ENCODE assay signal across 8 cellular contexts in the genomic region with DNA sequence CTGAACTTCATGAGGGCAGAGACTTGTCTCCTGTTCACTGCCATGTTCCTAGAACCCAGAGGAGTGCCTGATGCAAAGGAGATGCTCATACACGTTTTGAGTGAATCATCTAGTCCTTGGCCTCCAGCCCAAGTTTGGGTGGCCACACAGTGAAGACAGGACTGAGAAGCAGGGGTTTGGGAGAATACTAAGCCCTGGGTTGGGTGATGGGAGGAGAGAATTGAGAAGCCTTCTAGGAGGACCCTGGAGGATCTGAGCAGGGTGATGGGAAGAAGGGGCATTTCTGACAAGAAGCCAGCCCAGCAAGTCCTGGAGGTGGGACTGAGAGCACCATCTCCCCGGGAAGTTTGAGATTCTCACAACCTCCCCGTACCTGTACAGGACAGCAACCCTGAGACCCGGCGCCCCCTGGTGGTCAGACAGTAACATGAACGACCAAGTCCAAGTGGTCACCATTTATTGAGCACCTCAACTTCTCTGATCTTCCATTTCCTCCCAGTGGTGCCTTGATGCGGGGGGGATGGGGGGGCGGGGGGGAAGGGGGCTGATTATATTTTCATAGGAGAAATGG. TPM values are rescaled to one million over a fixed set of nuclear protein-coding genes. Genes with fewer than 3 reads are reported as not detected.
DNase-seq lines count a peak whose midpoint lies in the region; ATAC-seq and TF ChIP-seq lines count a peak whose summit lies in the region.

No MANE protein-coding gene starts in this region.

- peaks cover 5% of the 10 kb centered on the region; the same call in 1 of the 3 replicates for H3K36me3 Mint-ChIP-seq in GM23338 (ENCODE audit: low read depth)
- H3K36me3 Mint-ChIP-seq in activated T-cell treated with anti-CD3 and anti-CD28 coated beads, Interleukin-2, amount 50 U/mL, for 4 hours (ENCODE audit: insufficient read depth), result peaks cover 17% of the 10 kb centered on the region

- no peak overlapping the region for H4K91ac ChIP-seq in neuronal stem cell (ENCODE audit: low read depth, low read length, poor library complexity)

- no peak for TF ChIP-seq POLR2A in testis (IDR thresholded peaks at IDR 0.05)

- no CpG with 5 or more reads among the region's 8 CpGs for WGBS in neuronal stem cell (ENCODE audit: extremely low coverage in 2 of 2, insufficient read length in 2 of 2, insufficient replicate concordance in 1 of 2), 2 donors
- 8 to 17% methylated on average over 6 to 8 of the region's 8 CpGs for WGBS in testis, 2 donors

- H3K4me3 ChIP-seq in AG10803 (ENCODE audit: low read length) (no peak overlapping the region), GM23338 (no peak overlapping the region), OCI-LY3 (ENCODE audit: low read length) (no peak overlapping the region), fibroblast of lung (replicated peaks in 1 of 4; ENCODE audit: control extremely low read depth in 1 of 4, insufficient read depth in 1 of 4, low read depth in 3 of 4, low read length in 4 of 4) (no peak overlapping the region), neuronal stem cell (ENCODE audit: low read length in 2 of 2) (no peak overlapping the region), testis (no peak overlapping the region)

- intact Hi-C loops in testis (cut with DNase I; ENCODE audit: low total_unique reads), result no loop called here

- H3K36me3 ChIP-seq in GM23338 (ENCODE audit: insufficient read depth) (no peaks in the 10 kb centered on the region), OCI-LY3 (replicated peaks; ENCODE audit: low read depth, low read length) (peaks cover 12% of the 10 kb centered on the region), fibroblast of lung (ENCODE audit: control insufficient read depth, insufficient read depth, low read length) (no peaks in the 10 kb centered on the region), neuronal stem cell (replicated peaks in 1 of 2; ENCODE audit: control insufficient read depth in 2 of 2, insufficient read depth in 2 of 2, low read length in 2 of 2) (peaks cover 2 to 29% of the 10 kb centered on the region in 2 donors), testis (ENCODE audit: low read depth, missing control alignments) (no peaks in the 10 kb centered on the region)

- no peak overlapping the region for H3K27ac Mint-ChIP-seq in GM23338

- H3K9me2 ChIP-seq in GM23338 (ENCODE audit: insufficient read depth), result no peaks in the 10 kb centered on the region

- H3K27ac ChIP-seq in GM23338 (ENCODE audit: low read depth) (0 out of 2 replicates have a peak overlapping the region, but pooled peaks have one; percentile 26), OCI-LY3 (ENCODE audit: low read length) (no peak overlapping the region), fibroblast of lung (ENCODE audit: insufficient read depth, low read length) (no peak overlapping the region), neuronal stem cell (replicated peaks; ENCODE audit: low read length) (no peak overlapping the region), testis (no peak overlapping the region)

- no peak overlapping the region for H3K23ac ChIP-seq in neuronal stem cell (ENCODE audit: low read depth, low read length, poor library complexity)

- no peak overlapping the region for H3K14ac ChIP-seq in neuronal stem cell (ENCODE audit: low read length)

- no peaks in the 10 kb centered on the region for H3K79me1 ChIP-seq in neuronal stem cell (ENCODE audit: low read depth, low read length)

- H3K4me2 ChIP-seq in GM23338 (no peak overlapping the region), OCI-LY3 (ENCODE audit: low read length) (no peak overlapping the region), fibroblast of lung (ENCODE audit: extremely low read depth, insufficient read depth, low read length) (no peak overlapping the region), neuronal stem cell (ENCODE audit: insufficient read depth, low read length, poor library complexity, severe bottlenecking) (no peak overlapping the region)

- H2BK120ac ChIP-seq in neuronal stem cell (ENCODE audit: low read depth, low read length), result no peak overlapping the region

- ATAC-seq in GM23338, result peak; percentile 65
- ATAC-seq in activated T-cell treated with anti-CD3 and anti-CD28 coated beads, Interleukin-2, amount 50 U/mL, for 4 hours, result peak; percentile 47 to 55
- no peak for ATAC-seq in GM18520 (IDR thresholded peaks at IDR 0.05; ENCODE audit: unreplicated experiment)

- H3K27me3 Mint-ChIP-seq in GM23338 (ENCODE audit: insufficient read depth, low read depth, poor library complexity), result peaks cover 13% of the 10 kb centered on the region
- H3K27me3 Mint-ChIP-seq in activated T-cell treated with anti-CD3 and anti-CD28 coated beads, Interleukin-2, amount 50 U/mL, for 4 hours (ENCODE audit: low read depth), result no peaks in the 10 kb centered on the region

- H2BK12ac ChIP-seq in neuronal stem cell (ENCODE audit: low read length), result no peak overlapping the region

- no peaks in the 10 kb centered on the region for H4K20me1 ChIP-seq in GM23338 (replicated peaks; ENCODE audit: insufficient read depth)
- H4K20me1 ChIP-seq in OCI-LY3 (ENCODE audit: insufficient read depth, low read length), result peaks cover 17% of the 10 kb centered on the region
- H4K20me1 ChIP-seq in fibroblast of lung (ENCODE audit: control insufficient read depth, extremely low read depth, insufficient read depth, low read length), result no peaks in the 10 kb centered on the region

- H2BK5ac ChIP-seq in neuronal stem cell (ENCODE audit: low read length), result no peak overlapping the region

- H3K4me1 ChIP-seq in GM23338 (ENCODE audit: insufficient read depth) (peaks cover 12% of the 10 kb centered on the region), OCI-LY3 (ENCODE audit: low read length) (no peaks in the 10 kb centered on the region), fibroblast of lung (ENCODE audit: control insufficient read depth, extremely low read depth, insufficient read depth, low read length) (no peaks in the 10 kb centered on the region), neuronal stem cell (ENCODE audit: control insufficient read depth in 2 of 2, insufficient read depth in 1 of 2, low read depth in 1 of 2, low read length in 2 of 2) (no peaks in the 10 kb centered on the region), testis (peaks cover 28% of the 10 kb centered on the region)

- H3K79me2 ChIP-seq in GM23338 (replicated peaks; ENCODE audit: insufficient read depth) (no peaks in the 10 kb centered on the region), OCI-LY3 (ENCODE audit: low read length) (0 out of 2 replicates have a peak, but pooled peaks cover 2% of the 10 kb centered on the region), fibroblast of lung (ENCODE audit: control insufficient read depth, insufficient read depth, low read length) (no peaks in the 10 kb centered on the region)

- no peak overlapping the region for H3K4ac ChIP-seq in neuronal stem cell (ENCODE audit: low read length)

- no peak overlapping the region for H3K18ac ChIP-seq in neuronal stem cell (ENCODE audit: low read length)

- no peak overlapping the region for H2AK5ac ChIP-seq in neuronal stem cell (ENCODE audit: low read depth, low read length)

- H3K9me3 ChIP-seq in OCI-LY3 (ENCODE audit: insufficient read depth, low read length) (no peaks in the 10 kb centered on the region), fibroblast of lung (ENCODE audit: control insufficient read depth, insufficient read depth, low read depth, low read length) (no peaks in the 10 kb centered on the region), neuronal stem cell (replicated peaks in 1 of 2; ENCODE audit: control insufficient read depth in 2 of 2, insufficient read depth in 1 of 2, low read depth in 1 of 2, low read length in 2 of 2) (no peaks in the 10 kb centered on the region), testis (no peaks in the 10 kb centered on the region)

- H2AFZ ChIP-seq in GM23338, result no peak overlapping the region
- no peak overlapping the region for H2AFZ ChIP-seq in OCI-LY3 (ENCODE audit: low read depth, low read length)
- H2AFZ ChIP-seq in fibroblast of lung (ENCODE audit: low read length), result no peak overlapping the region
- no peak overlapping the region for H2AFZ ChIP-seq in neuronal stem cell (ENCODE audit: low read length)

- TF ChIP-seq CTCF in AG10803 (conservative IDR thresholded peaks at IDR 0.05; ENCODE audit: low read length) (peak; percentile 65), GM23338 (conservative IDR thresholded peaks at IDR 0.05; ENCODE audit: low read depth in 2 of 2) (peak; percentile 64 to 85), OCI-LY3 (IDR thresholded peaks at IDR 0.05; ENCODE audit: low read depth, low read length) (peak; percentile 68), fibroblast of lung (conservative IDR thresholded peaks at IDR 0.05 in 1 of 2, IDR thresholded peaks at IDR 0.05 in 1 of 2; ENCODE audit: low read depth in 1 of 2, low read length in 2 of 2) (peak; percentile 41 to 65), testis (IDR thresholded peaks at IDR 0.05) (peak in 2 of 3 experiments; percentile 73 to 76)

- no peaks in the 10 kb centered on the region; the same call in 1 of the 2 replicates for H3K27me3 ChIP-seq in GM23338 (ENCODE audit: insufficient read depth)
- no peaks in the 10 kb centered on the region for H3K27me3 ChIP-seq in OCI-LY3 (ENCODE audit: low read depth, low read length)
- H3K27me3 ChIP-seq in fibroblast of lung (ENCODE audit: control insufficient read depth, insufficient read depth, low read length), result no peaks in the 10 kb centered on the region
- peaks cover 0 to under 1% (median 0%) of the 10 kb centered on the region in 3 experiments for H3K27me3 ChIP-seq in neuronal stem cell (ENCODE audit: control insufficient read depth in 3 of 3, insufficient read depth in 3 of 3, low read depth in 1 of 3, low read length in 3 of 3)
- no peaks in the 10 kb centered on the region for H3K27me3 ChIP-seq in testis

- H3F3A ChIP-seq in GM23338 (replicated peaks; ENCODE audit: low read depth), result peaks cover 5% of the 10 kb centered on the region; the same call in 1 of the 2 replicates

- H3K9me3 Mint-ChIP-seq in GM23338, result peaks cover 4% of the 10 kb centered on the region; the same call in 1 of the 3 replicates
- no peaks in the 10 kb centered on the region for H3K9me3 Mint-ChIP-seq in activated T-cell treated with anti-CD3 and anti-CD28 coated beads, Interleukin-2, amount 50 U/mL, for 4 hours

- no peak overlapping the region for H2BK15ac ChIP-seq in neuronal stem cell (ENCODE audit: low read length)

- H3K4me1 Mint-ChIP-seq in GM23338, result peaks cover 19% of the 10 kb centered on the region
- peaks cover 18% of the 10 kb centered on the region for H3K4me1 Mint-ChIP-seq in activated T-cell treated with anti-CD3 and anti-CD28 coated beads, Interleukin-2, amount 50 U/mL, for 4 hours (ENCODE audit: low read depth)

- DNase-seq in AG10803 (ENCODE audit: low read depth) (peak; percentile 50), GM23338 (ENCODE audit: low spot score) (peak; percentile 83), fibroblast of lung (ENCODE audit: low read depth in 2 of 2) (peak; percentile 38 to 51), neuronal stem cell (ENCODE audit: low spot score) (peak; percentile 42), testis (peak; percentile 84)
- peak; percentile 70 for DNase-seq in activated T-cell treated with anti-CD3 and anti-CD28 coated beads, Interleukin-2, amount 50 U/mL, for 4 hours

- no peak overlapping the region; the same call in 2 of the 3 replicates for H3K4me3 Mint-ChIP-seq in GM23338
- no peak overlapping the region for H3K4me3 Mint-ChIP-seq in activated T-cell treated with anti-CD3 and anti-CD28 coated beads, Interleukin-2, amount 50 U/mL, for 4 hours

- no peak overlapping the region for H4K8ac ChIP-seq in neuronal stem cell (ENCODE audit: low read depth, low read length)

- H3K9ac ChIP-seq in OCI-LY3 (ENCODE audit: low read length) (no peak overlapping the region), fibroblast of lung (ENCODE audit: insufficient read depth, low read length) (no peak overlapping the region), neuronal stem cell (ENCODE audit: low read depth, low read length, poor library complexity) (no peak overlapping the region)

RNA-seq across cellular contexts. Expression of gene CTU1, which starts 11.0 kb away (rescaled TPM):
- total RNA-seq in GM23338 (2014; rRNA removed; shearing (Covaris generic)), result 15.6 and 18.8 TPM in 2 replicates
- polyA plus RNA-seq in GM23338 (2016; fragmentation: Nextera tagmentation; extraction: Ambion mirVana) (3.7 and 11.0 TPM in 2 replicates), fibroblast of lung (0.98 and 1.2 TPM in 2 replicates), testis (ENCODE audit: insufficient read depth, low read depth, low replicate concordance) (2.0 TPM)
- 10 to 100 TPM; 24.1 to 29.3 (median 27.7) TPM for total RNA-seq in activated T-cell treated with anti-CD3 and anti-CD28 coated beads, Interleukin-2, amount 50 U/mL, for 4 hours
- total RNA-seq in fibroblast of lung (6.9 and 8.1 TPM in 2 replicates), testis (10 to 100 TPM; 17.6 to 23.5 TPM)
- 2.1 and 4.0 TPM in 2 replicates for polyA plus RNA-seq in fibroblast of lung (2012)
- polyA minus RNA-seq in fibroblast of lung (ENCODE audit: low replicate concordance), result 0.67 and 1.1 TPM in 2 replicates
- polyA plus RNA-seq in neuronal stem cell (2013, experiment 1 of 2), result 2.5 TPM
- 2.5 TPM for polyA plus RNA-seq in neuronal stem cell (2013, experiment 2 of 2)

RNA-seq across cellular contexts. Expression of gene KLK14, which starts 14.6 kb away (rescaled TPM):
- total RNA-seq in GM23338 (2014; rRNA removed; shearing (Covaris generic)), result not detected in 2 replicates
- polyA plus RNA-seq in GM23338 (2016; fragmentation: Nextera tagmentation; extraction: Ambion mirVana) (0.42 and 0.52 TPM in 2 replicates), fibroblast of lung (not detected in 2 replicates), testis (ENCODE audit: insufficient read depth, low read depth, low replicate concordance) (1.4 TPM)
- 1 to 10 TPM in 2 of 3 donors, under 1 TPM in 1; 0.79 to 1.4 (median 1.2) TPM for total RNA-seq in activated T-cell treated with anti-CD3 and anti-CD28 coated beads, Interleukin-2, amount 50 U/mL, for 4 hours
- total RNA-seq in fibroblast of lung (not detected in 2 replicates), testis (under 1 TPM in 1 of 2 donors, not detected in 1; 0.63 TPM)
- polyA plus RNA-seq in fibroblast of lung (2012), result not detected in 2 replicates
- polyA minus RNA-seq in fibroblast of lung (ENCODE audit: low replicate concordance), result not detected in 2 replicates
- polyA plus RNA-seq in neuronal stem cell (2013, experiment 1 of 2), result 0.11 TPM
- 0.25 TPM for polyA plus RNA-seq in neuronal stem cell (2013, experiment 2 of 2)

RNA-seq across cellular contexts. Expression of gene SIGLEC9, which starts 27.5 kb away (rescaled TPM):
- not detected in 2 replicates for total RNA-seq in GM23338 (2014; rRNA removed; shearing (Covaris generic))
- polyA plus RNA-seq in GM23338 (2016; fragmentation: Nextera tagmentation; extraction: Ambion mirVana) (not detected in 2 replicates), fibroblast of lung (not detected in 2 replicates), testis (ENCODE audit: insufficient read depth, low read depth, low replicate concordance) (3.2 TPM)
- under 1 TPM; 0.22 to 0.43 (median 0.37) TPM for total RNA-seq in activated T-cell treated with anti-CD3 and anti-CD28 coated beads, Interleukin-2, amount 50 U/mL, for 4 hours
- total RNA-seq in fibroblast of lung (not detected in 2 replicates), testis (1 to 10 TPM; 2.6 to 5.1 TPM)
- not detected in 2 replicates for polyA plus RNA-seq in fibroblast of lung (2012)
- not detected in 2 replicates for polyA minus RNA-seq in fibroblast of lung (ENCODE audit: low replicate concordance)
- polyA plus RNA-seq in neuronal stem cell (2013, experiment 1 of 2), result 0.01 TPM
- not detected for polyA plus RNA-seq in neuronal stem cell (2013, experiment 2 of 2)

RNA-seq across cellular contexts. Expression of gene KLK13, which starts 32.4 kb away (rescaled TPM):
- 1.1 and 5.7 TPM in 2 replicates for total RNA-seq in GM23338 (2014; rRNA removed; shearing (Covaris generic))
- polyA plus RNA-seq in GM23338 (2016; fragmentation: Nextera tagmentation; extraction: Ambion mirVana), result 3.6 and 4.5 TPM in 2 replicates
- not detected for total RNA-seq in activated T-cell treated with anti-CD3 and anti-CD28 coated beads, Interleukin-2, amount 50 U/mL, for 4 hours
- total RNA-seq in fibroblast of lung, result not detected in 2 replicates
- polyA plus RNA-seq in fibroblast of lung, result not detected in 2 replicates
- not detected in 2 replicates for polyA plus RNA-seq in fibroblast of lung (2012)
- not detected in 2 replicates for polyA minus RNA-seq in fibroblast of lung (ENCODE audit: low replicate concordance)
- polyA plus RNA-seq in neuronal stem cell (2013, experiment 1 of 2), result not detected
- polyA plus RNA-seq in neuronal stem cell (2013, experiment 2 of 2), result not detected
- total RNA-seq in testis, result 1 to 10 TPM; 3.7 to 7.8 TPM
- polyA plus RNA-seq in testis (ENCODE audit: insufficient read depth, low read depth, low replicate concordance), result 13.0 TPM

RNA-seq across cellular contexts. Expression of gene SIGLEC7, which starts 44.9 kb away (rescaled TPM):
- total RNA-seq in GM23338 (2014; rRNA removed; shearing (Covaris generic)), result not detected in 2 replicates
- not detected in 2 replicates for polyA plus RNA-seq in GM23338 (2016; fragmentation: Nextera tagmentation; extraction: Ambion mirVana)
- total RNA-seq in activated T-cell treated with anti-CD3 and anti-CD28 coated beads, Interleukin-2, amount 50 U/mL, for 4 hours, result under 1 TPM in 1 of 3 donors, not detected in 2; 0.16 TPM
- total RNA-seq in fibroblast of lung, result not detected in 2 replicates
- polyA plus RNA-seq in fibroblast of lung, result not detected in 2 replicates
- not detected in 2 replicates for polyA plus RNA-seq in fibroblast of lung (2012)
- polyA minus RNA-seq in fibroblast of lung (ENCODE audit: low replicate concordance), result not detected in 2 replicates
- polyA plus RNA-seq in neuronal stem cell (2013, experiment 1 of 2), result not detected
- polyA plus RNA-seq in neuronal stem cell (2013, experiment 2 of 2), result not detected
- 1 to 10 TPM in 1 of 2 donors, under 1 TPM in 1; 0.79 to 1.2 TPM for total RNA-seq in testis
- polyA plus RNA-seq in testis (ENCODE audit: insufficient read depth, low read depth, low replicate concordance), result 2.0 TPM
